ENCODE assay signal across 22 cellular contexts in genomic region chr10:44984671-44985101, GRCh38. TPM values are rescaled to one million over a fixed set of nuclear protein-coding genes. Genes with fewer than 3 reads are reported as not detected.
A peak's percentile ranks its signal among the peaks of the same experiment; 100 is the strongest.
DNase-seq lines count a peak whose midpoint lies in the region; ATAC-seq and TF ChIP-seq lines count a peak whose summit lies in the region.
"Had no signal": no experiment of that assay in that cellular context is flagged by ENCODE, and none has a peak within 500 bp of the region (broad histone marks: within the 10 kb centered on the region; RNA-seq: fewer than 3 reads in every experiment).

No MANE protein-coding gene starts in this region.

- ATAC-seq in left lung = no peak
- ATAC-seq: activated CD8-positive, alpha-beta T cell treated with anti-CD3 and anti-CD28 coated beads, Interleukin-2, amount 10 ng/mL, durations not matched to agents 7 days and 5 days; psoas muscle; stimulated activated naive CD8-positive, alpha-beta T cell treated with anti-CD3 and anti-CD28 coated beads, Interleukin-15, Interleukin-2, amounts not matched to agents 100 U/mL and 50 U/mL, for 24 hours had no signal

- H3K4me1 ChIP-seq in left lung = peaks cover 23 to 62% of the 10 kb centered on the region in 2 donors
- peaks cover 37 to 47% (median 41%) of the 10 kb centered on the region in 3 donors for H3K4me1 ChIP-seq in skeletal muscle tissue (ENCODE audit: control insufficient read depth in 3 of 3, insufficient read depth in 3 of 3, low read length in 3 of 3)

- no peaks in the 10 kb centered on the region for H3K36me3 Mint-ChIP-seq in endothelial cell (ENCODE audit: low read depth, unreplicated experiment)
- no peaks in the 10 kb centered on the region for H3K36me3 Mint-ChIP-seq in activated T-helper 2 cell treated with anti-CD3 and anti-CD28 coated beads, Interferon-gamma antibody, Interleukin-2, Interleukin-4, amounts not matched to agents 10 μg/mL and 5 μg/mL and 100 μg/mL, durations not matched to agents 14 hours and 24 hours and 36 hours (ENCODE audit: low read depth)
- H3K36me3 Mint-ChIP-seq: activated naive CD4-positive, alpha-beta T cell treated with anti-CD3 and anti-CD28 coated beads, Interleukin-2, amount 50 U/mL, for 24 hours had no signal

- peak overlapping the region; percentile 94 for H3K27ac Mint-ChIP-seq in endothelial cell (ENCODE audit: unreplicated experiment)
- no peak overlapping the region for H3K27ac Mint-ChIP-seq in activated T-helper 2 cell treated with anti-CD3 and anti-CD28 coated beads, Interferon-gamma antibody, Interleukin-2, Interleukin-4, amounts not matched to agents 10 μg/mL and 5 μg/mL and 100 μg/mL, durations not matched to agents 14 hours and 24 hours and 36 hours
- H3K27ac Mint-ChIP-seq: activated CD8-positive, alpha-beta T cell treated with anti-CD3 and anti-CD28 coated beads, Interleukin-2, amount 10 ng/mL, durations not matched to agents 7 days and 5 days; activated naive CD4-positive, alpha-beta T cell treated with anti-CD3 and anti-CD28 coated beads, Interleukin-2, amount 50 U/mL, for 24 hours had no signal

- TF ChIP-seq CTCF in AG04450 (IDR thresholded peaks at IDR 0.05; ENCODE audit: low read depth, low read length) (no peak), endothelial cell (IDR thresholded peaks at IDR 0.05; ENCODE audit: unreplicated experiment) (no peak), left lung (IDR thresholded peaks at IDR 0.05) (no peak)

- no peaks in the 10 kb centered on the region for H3K9me3 Mint-ChIP-seq in endothelial cell (ENCODE audit: unreplicated experiment)
- H3K9me3 Mint-ChIP-seq in activated T-helper 2 cell treated with anti-CD3 and anti-CD28 coated beads, Interferon-gamma antibody, Interleukin-2, Interleukin-4, amounts not matched to agents 10 μg/mL and 5 μg/mL and 100 μg/mL, durations not matched to agents 14 hours and 24 hours and 36 hours = no peaks in the 10 kb centered on the region
- H3K9me3 Mint-ChIP-seq: activated naive CD4-positive, alpha-beta T cell treated with anti-CD3 and anti-CD28 coated beads, Interleukin-2, amount 50 U/mL, for 24 hours had no signal

- no peaks in the 10 kb centered on the region for H3K27me3 ChIP-seq in AG04450 (ENCODE audit: control insufficient read depth, insufficient read depth, low read length)
- no peaks in the 10 kb centered on the region for H3K27me3 ChIP-seq in left lung
- no peaks in the 10 kb centered on the region for H3K27me3 ChIP-seq in skeletal muscle tissue (ENCODE audit: control insufficient read depth in 3 of 3, insufficient read depth in 3 of 3, low read length in 3 of 3)
- H3K27me3 ChIP-seq: BLaER1 treated with 17β-estradiol and CSF1 and Interleukin-3, amounts not matched to agents 10 nM and 100 nM had no signal

- H3K9me3 ChIP-seq in AG04450 (ENCODE audit: control insufficient read depth, insufficient read depth, low read length) (no peaks in the 10 kb centered on the region), left lung (no peaks in the 10 kb centered on the region), skeletal muscle tissue (ENCODE audit: control insufficient read depth in 3 of 3, low read length in 3 of 3) (no peaks in the 10 kb centered on the region)
- H3K9me3 ChIP-seq: BLaER1 treated with 17β-estradiol and CSF1 and Interleukin-3, amounts not matched to agents 10 nM and 100 nM; psoas muscle had no signal

- H3K4me3 ChIP-seq in AG04450 (ENCODE audit: low read depth, low read length) (no peak overlapping the region), left lung (no peak overlapping the region), skeletal muscle tissue (ENCODE audit: low read length in 3 of 3) (no peak overlapping the region)
- H3K4me3 ChIP-seq: BLaER1 treated with 17β-estradiol and CSF1 and Interleukin-3, amounts not matched to agents 10 nM and 100 nM; psoas muscle; smooth muscle cell had no signal

- H3K27ac ChIP-seq in AG04450 (ENCODE audit: low read depth, low read length) (peak overlapping the region; percentile 82), left lung (peak overlapping the region; percentile 47 to 57), skeletal muscle tissue (ENCODE audit: low read depth, low read length) (peak overlapping the region; percentile 71)
- H3K27ac ChIP-seq: psoas muscle had no signal

- no peak for DNase-seq in AG04450 (ENCODE audit: low read depth, low spot score)
- DNase-seq in endothelial cell (ENCODE audit: low spot score) = no peak
- no peak for DNase-seq in left lung
- no peak for DNase-seq in foreskin melanocyte
- DNase-seq in activated T-helper 2 cell treated with anti-CD3 and anti-CD28 coated beads, Interferon-gamma antibody, Interleukin-2, Interleukin-4, amounts not matched to agents 10 μg/mL and 5 μg/mL and 100 μg/mL, durations not matched to agents 14 hours and 24 hours and 36 hours (ENCODE audit: low spot score) = no peak
- DNase-seq in GOT3 (lab: John Stamatoyannopoulos, UW) = no peak
- no peak for DNase-seq in UCSD-AML1 (lab: John Stamatoyannopoulos, UW; ENCODE audit: unreplicated experiment)
- DNase-seq: activated CD8-positive, alpha-beta T cell treated with anti-CD3 and anti-CD28 coated beads, Interleukin-2, amount 10 ng/mL, durations not matched to agents 7 days and 5 days; activated T-cell treated with anti-CD3 and anti-CD28 coated beads, Interleukin-2, amount 50 U/mL, for 48 hours; hypothalamus; midbrain; NCI-H1092 treated with DMSO at 0.1 percent for 48 hours; NCI-H510A treated with DMSO at 0.1 percent for 48 hours; psoas muscle; RPMI8226; stimulated activated CD4-positive, alpha-beta T cell treated with anti-CD3 and anti-CD28 coated beads, Interleukin-4, amount 100 ng/mL, for 1 hour; stimulated activated naive CD8-positive, alpha-beta T cell treated with anti-CD3 and anti-CD28 coated beads, Interleukin-15, Interleukin-2, amounts not matched to agents 100 U/mL and 50 U/mL, for 24 hours; T1000 had no signal

- H3K27me3 Mint-ChIP-seq in endothelial cell (ENCODE audit: unreplicated experiment) = peaks cover 19% of the 10 kb centered on the region
- H3K27me3 Mint-ChIP-seq in activated T-helper 2 cell treated with anti-CD3 and anti-CD28 coated beads, Interferon-gamma antibody, Interleukin-2, Interleukin-4, amounts not matched to agents 10 μg/mL and 5 μg/mL and 100 μg/mL, durations not matched to agents 14 hours and 24 hours and 36 hours (ENCODE audit: low read depth) = peaks cover 12% of the 10 kb centered on the region

- POLR2A ChIA-PET in AG04450 (lab: Yijun Ruan, JAX) = no interaction called here

- H3K36me3 ChIP-seq in left lung = peaks cover 0 to 72% of the 10 kb centered on the region in 2 donors
- H3K36me3 ChIP-seq in skeletal muscle tissue (ENCODE audit: control insufficient read depth in 3 of 3, insufficient read depth in 3 of 3, low read length in 3 of 3) = peaks cover 34 to 42% (median 36%) of the 10 kb centered on the region in 3 donors

- intact Hi-C loops in left lung (cut with DNase I) = no loop called here
- intact Hi-C loops in activated T-helper 2 cell treated with anti-CD3 and anti-CD28 coated beads, Interferon-gamma antibody, Interleukin-2, Interleukin-4, amounts not matched to agents 10 μg/mL and 5 μg/mL and 100 μg/mL, durations not matched to agents 14 hours and 24 hours and 36 hours (cut with micrococcal nuclease) = no loop called here

- H3K9ac ChIP-seq in skeletal muscle tissue (ENCODE audit: low read depth in 1 of 3, low read length in 3 of 3) = peak overlapping the region in 1 of 3 donors; percentile 45

- no peak overlapping the region for H3K4me3 Mint-ChIP-seq in endothelial cell (ENCODE audit: unreplicated experiment)
- no peak overlapping the region for H3K4me3 Mint-ChIP-seq in activated T-helper 2 cell treated with anti-CD3 and anti-CD28 coated beads, Interferon-gamma antibody, Interleukin-2, Interleukin-4, amounts not matched to agents 10 μg/mL and 5 μg/mL and 100 μg/mL, durations not matched to agents 14 hours and 24 hours and 36 hours (ENCODE audit: low read depth)
- H3K4me3 Mint-ChIP-seq: activated CD8-positive, alpha-beta T cell treated with anti-CD3 and anti-CD28 coated beads, Interleukin-2, amount 10 ng/mL, durations not matched to agents 7 days and 5 days; activated naive CD4-positive, alpha-beta T cell treated with anti-CD3 and anti-CD28 coated beads, Interleukin-2, amount 50 U/mL, for 24 hours had no signal

- H3K4me1 Mint-ChIP-seq in endothelial cell (ENCODE audit: unreplicated experiment) = peaks cover 45% of the 10 kb centered on the region
- peaks cover 15% of the 10 kb centered on the region for H3K4me1 Mint-ChIP-seq in activated T-helper 2 cell treated with anti-CD3 and anti-CD28 coated beads, Interferon-gamma antibody, Interleukin-2, Interleukin-4, amounts not matched to agents 10 μg/mL and 5 μg/mL and 100 μg/mL, durations not matched to agents 14 hours and 24 hours and 36 hours (ENCODE audit: low read depth)
- H3K4me1 Mint-ChIP-seq: activated naive CD4-positive, alpha-beta T cell treated with anti-CD3 and anti-CD28 coated beads, Interleukin-2, amount 50 U/mL, for 24 hours had no signal

- CTCF ChIA-PET in AG04450 (lab: Charles Lee) = no interaction called here

RNA-seq across cellular contexts. Expression of gene DEPP1, which starts 6.1 kb away (rescaled TPM):
- 31.1 and 50.3 TPM in 2 replicates for polyA plus RNA-seq in AG04450 (2011; rRNA removed)
- polyA minus RNA-seq in AG04450 (2011; rRNA and poly(A)+ RNA removed) = 70.4 and 97.9 TPM in 2 replicates
- total RNA-seq in endothelial cell (ENCODE audit: unreplicated experiment) = 22.5 TPM
- 10 to 100 TPM; 25.4 to 33.9 TPM for total RNA-seq in left lung
- 12.5 TPM for total RNA-seq in skeletal muscle tissue
- total RNA-seq in activated T-helper 2 cell treated with anti-CD3 and anti-CD28 coated beads, Interferon-gamma antibody, Interleukin-2, Interleukin-4, amounts not matched to agents 10 μg/mL and 5 μg/mL and 100 μg/mL, durations not matched to agents 14 hours and 24 hours and 36 hours = 0.64 and 1.5 TPM in 2 replicates
- total RNA-seq: activated CD8-positive, alpha-beta T cell treated with anti-CD3 and anti-CD28 coated beads, Interleukin-2, amount 10 ng/mL, durations not matched to agents 7 days and 5 days had no signal

RNA-seq across cellular contexts. Expression of gene ZNF22, which starts 16.0 kb away (rescaled TPM):
- 17.4 and 23.4 TPM in 2 replicates for polyA plus RNA-seq in AG04450 (2011; rRNA removed)
- 4.7 and 7.9 TPM in 2 replicates for polyA minus RNA-seq in AG04450 (2011; rRNA and poly(A)+ RNA removed)
- total RNA-seq in endothelial cell (ENCODE audit: unreplicated experiment) = 39.2 TPM
- total RNA-seq in left lung = 10 to 100 TPM; 19.3 to 24.0 TPM
- total RNA-seq in skeletal muscle tissue = 25.6 TPM
- total RNA-seq in activated T-helper 2 cell treated with anti-CD3 and anti-CD28 coated beads, Interferon-gamma antibody, Interleukin-2, Interleukin-4, amounts not matched to agents 10 μg/mL and 5 μg/mL and 100 μg/mL, durations not matched to agents 14 hours and 24 hours and 36 hours = 24.6 and 25.6 TPM in 2 replicates

RNA-seq across cellular contexts. Expression of gene RASSF4, which starts 25.1 kb away (rescaled TPM):
- 11.2 and 13.0 TPM in 2 replicates for polyA plus RNA-seq in AG04450 (2011; rRNA removed)
- 12.9 and 13.1 TPM in 2 replicates for polyA minus RNA-seq in AG04450 (2011; rRNA and poly(A)+ RNA removed)
- total RNA-seq in endothelial cell (ENCODE audit: unreplicated experiment) = 9.6 TPM
- 10 to 100 TPM; 52.2 to 54.7 TPM for total RNA-seq in left lung
- 21.4 TPM for total RNA-seq in skeletal muscle tissue
- 0.66 and 1.7 TPM in 2 replicates for total RNA-seq in activated T-helper 2 cell treated with anti-CD3 and anti-CD28 coated beads, Interferon-gamma antibody, Interleukin-2, Interleukin-4, amounts not matched to agents 10 μg/mL and 5 μg/mL and 100 μg/mL, durations not matched to agents 14 hours and 24 hours and 36 hours
